ENCODE assay signal across 23 cellular contexts in the genomic region with DNA sequence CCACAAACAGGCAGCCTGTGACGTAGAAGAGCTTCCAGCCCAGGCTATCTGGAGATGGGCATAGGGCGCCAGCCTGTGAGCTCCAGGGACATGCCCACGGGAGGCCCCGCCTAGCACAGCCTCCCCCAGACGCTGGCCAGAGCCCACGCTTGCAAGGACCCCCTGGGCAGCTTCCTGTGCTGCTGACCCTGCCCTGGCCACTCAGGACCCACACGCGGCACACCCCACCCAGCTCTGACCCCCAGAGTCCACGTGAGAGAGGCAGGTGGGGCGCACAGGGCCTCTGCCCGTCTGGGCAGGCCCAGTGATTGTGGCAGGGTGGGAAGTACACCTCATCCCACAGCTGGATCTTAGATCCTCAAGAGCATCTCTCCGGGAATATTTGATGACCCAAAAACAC. TPM values are rescaled to one million over a fixed set of nuclear protein-coding genes. Genes with fewer than 3 reads are reported as not detected.
DNase-seq lines count a peak whose midpoint lies in the region; ATAC-seq and TF ChIP-seq lines count a peak whose summit lies in the region.
"Had no signal": no experiment of that assay in that cellular context is flagged by ENCODE, and none has a peak within 500 bp of the region (broad histone marks: within the 10 kb centered on the region; RNA-seq: fewer than 3 reads in every experiment).

No MANE protein-coding gene starts in this region.

- no peak for ATAC-seq in activated B cell treated with CpG ODN at 0.5 μM for 24 hours (ENCODE audit: low read depth)
- ATAC-seq: GM23338, mucosa of descending colon, Right ventricle myocardium inferior had no signal

- H2BK12ac ChIP-seq in H9 (ENCODE audit: insufficient read length, low read depth, low read length): no peak overlapping the region

- H2BK15ac ChIP-seq in H9 (ENCODE audit: low read depth, low read length): no peak overlapping the region

- no peak overlapping the region for H3K4me3 ChIP-seq in ascending aorta
- H3K4me3 ChIP-seq: cardiac muscle cell, dorsolateral prefrontal cortex, GM23338, left ventricle myocardium inferior, mucosa of descending colon, right atrium auricular region had no signal

- H3K18ac ChIP-seq in H9 (ENCODE audit: insufficient read length, low read depth, low read length): no peak overlapping the region

- H3K79me1 ChIP-seq in H9 (ENCODE audit: insufficient read depth, low read depth, low read length, poor library complexity, severe bottlenecking): no peaks in the 10 kb centered on the region

- no peaks in the 10 kb centered on the region for H3K9me3 Mint-ChIP-seq in activated naive CD4-positive, alpha-beta T cell treated with anti-CD3 and anti-CD28 coated beads, Interleukin-2, amount 50 U/mL, for 24 hours
- no peaks in the 10 kb centered on the region for H3K9me3 Mint-ChIP-seq in activated B cell treated with CpG ODN at 0.5 μM for 24 hours
- H3K9me3 Mint-ChIP-seq in immature natural killer cell: no peaks in the 10 kb centered on the region
- peaks cover 5% of the 10 kb centered on the region in 2 experiments; a peak in 4 of 5 replicates for H3K9me3 Mint-ChIP-seq in H9
- H3K9me3 Mint-ChIP-seq: CD4-positive, alpha-beta memory T cell had no signal

- no peak overlapping the region for H2BK120ac ChIP-seq in H9 (ENCODE audit: low read depth, low read length, poor library complexity, severe bottlenecking)

- CTCF ChIA-PET in activated B cell treated with CpG ODN at 0.5 μM for 24 hours (lab: Charles Lee): interaction anchor here (0.7 kb wide), 1 partner anchor 100 kb away, joined by 3 read pairs; no protein-coding TSS in a partner anchor

- no peak overlapping the region for H2AK5ac ChIP-seq in H9 (ENCODE audit: insufficient read length, low read length)

- H3K36me3 Mint-ChIP-seq in activated naive CD4-positive, alpha-beta T cell treated with anti-CD3 and anti-CD28 coated beads, Interleukin-2, amount 50 U/mL, for 24 hours: peaks cover 1% of the 10 kb centered on the region
- H3K36me3 Mint-ChIP-seq in activated B cell treated with CpG ODN at 0.5 μM for 24 hours (ENCODE audit: low read depth) (peaks cover 56% of the 10 kb centered on the region), immature natural killer cell (no peaks in the 10 kb centered on the region), H9 (ENCODE audit: insufficient read depth in 1 of 3, low read depth in 3 of 3) (peaks cover 10 to 26% (median 23%) of the 10 kb centered on the region in 3 experiments)

- H2BK20ac ChIP-seq in H9 (ENCODE audit: low read depth, low read length, poor library complexity, severe bottlenecking): no peak overlapping the region

- no peak overlapping the region for H4K91ac ChIP-seq in H9 (ENCODE audit: insufficient read length, low read depth, low read length)

- no peaks in the 10 kb centered on the region for H3K79me2 ChIP-seq in H9 (ENCODE audit: insufficient read depth, low read length)

- no peak for DNase-seq in activated naive CD4-positive, alpha-beta T cell treated with anti-CD3 and anti-CD28 coated beads, Interleukin-2, amount 50 U/mL, for 16 hours
- DNase-seq in activated B cell treated with CpG ODN at 0.5 μM for 24 hours (no peak), immature natural killer cell (no peak), ascending aorta (ENCODE audit: low spot score in 2 of 2) (no peak), SK-N-DZ (ENCODE audit: low spot score) (no peak), H9 (no peak), NCI-H748 (lab: John Stamatoyannopoulos, UW; ENCODE audit: unreplicated experiment) (no peak)
- DNase-seq: activated CD4-positive, alpha-beta T cell treated with anti-CD3 and anti-CD28 coated beads, Interleukin-2, amount 50 U/mL, for 48 hours; CD4-positive, alpha-beta memory T cell; DMS53; dorsolateral prefrontal cortex; left ventricle myocardium inferior; mucosa of descending colon; NCI-H187; NCI-H2227 treated with DMSO at 0.1 percent for 48 hours; NCI-H774; stimulated activated CD4-positive, alpha-beta T cell treated with anti-CD3 and anti-CD28 coated beads, Interleukin-12 subunit alpha, Interleukin-12 subunit beta, amount 100 ng/mL, for 4 hours had no signal

- H3K23me2 ChIP-seq in H9 (ENCODE audit: insufficient read length, low read depth, low read length, poor library complexity, severe bottlenecking): no peaks in the 10 kb centered on the region

- no peak overlapping the region for H3K9ac ChIP-seq in H9 (ENCODE audit: extremely low read depth, insufficient read length, low read length)

- no peak overlapping the region for H2AFZ ChIP-seq in H9 (ENCODE audit: low read length)
- H2AFZ ChIP-seq: GM23338 had no signal

- no peak overlapping the region for H3K4me3 Mint-ChIP-seq in activated naive CD4-positive, alpha-beta T cell treated with anti-CD3 and anti-CD28 coated beads, Interleukin-2, amount 50 U/mL, for 24 hours
- H3K4me3 Mint-ChIP-seq in activated B cell treated with CpG ODN at 0.5 μM for 24 hours: no peak overlapping the region
- H3K4me3 Mint-ChIP-seq in immature natural killer cell: peak overlapping the region in 1 of 5 donors; percentile 38
- H3K4me3 Mint-ChIP-seq in H9: no peak overlapping the region
- H3K4me3 Mint-ChIP-seq: GM23338 had no signal

- H2BK5ac ChIP-seq in H9 (ENCODE audit: insufficient read length, low read length): no peak overlapping the region

- no peak overlapping the region for H3K4ac ChIP-seq in H9 (ENCODE audit: low read depth, low read length)

- H3K36me3 ChIP-seq in ascending aorta: peaks cover 25 to 27% of the 10 kb centered on the region in 2 donors
- H3K36me3 ChIP-seq: cardiac muscle cell, right atrium auricular region had no signal

- no peak overlapping the region for H3K56ac ChIP-seq in H9 (ENCODE audit: insufficient read length, low read depth, low read length)

- H3K27me3 Mint-ChIP-seq in activated naive CD4-positive, alpha-beta T cell treated with anti-CD3 and anti-CD28 coated beads, Interleukin-2, amount 50 U/mL, for 24 hours: no peaks in the 10 kb centered on the region
- H3K27me3 Mint-ChIP-seq in activated B cell treated with CpG ODN at 0.5 μM for 24 hours (no peaks in the 10 kb centered on the region), immature natural killer cell (ENCODE audit: low read depth in 3 of 3) (peaks cover 7 to 20% (median 9%) of the 10 kb centered on the region in 3 donors), H9 (ENCODE audit: low read depth) (peaks cover 4% of the 10 kb centered on the region; the same call in 1 of the 2 replicates)
- H3K27me3 Mint-ChIP-seq: CD4-positive, alpha-beta memory T cell had no signal

- WGBS in H9 (ENCODE audit: extremely low coverage, insufficient read length, low lambda C conversion rate): no CpG with 5 or more reads among the region's 12 CpGs

- H3T11ph ChIP-seq in H9 (ENCODE audit: low read length): no peak overlapping the region

- H3K14ac ChIP-seq in H9 (ENCODE audit: insufficient read depth, low read length): no peak overlapping the region

- H3K27ac Mint-ChIP-seq in activated naive CD4-positive, alpha-beta T cell treated with anti-CD3 and anti-CD28 coated beads, Interleukin-2, amount 50 U/mL, for 24 hours: peak overlapping the region; percentile 90
- peak overlapping the region; percentile 56 for H3K27ac Mint-ChIP-seq in activated B cell treated with CpG ODN at 0.5 μM for 24 hours
- peak overlapping the region in 4 of 6 donors; percentile 22 to 59 (median 44) for H3K27ac Mint-ChIP-seq in immature natural killer cell
- no peak overlapping the region; a peak in 1 of 7 replicates for H3K27ac Mint-ChIP-seq in H9
- H3K27ac Mint-ChIP-seq: GM23338 had no signal

- TF ChIP-seq CTCF in activated B cell treated with CpG ODN at 0.5 μM for 24 hours (IDR thresholded peaks at IDR 0.05): no peak
- no peak for TF ChIP-seq CTCF in ascending aorta (IDR thresholded peaks at IDR 0.05)
- no peak for TF ChIP-seq CTCF in H9 (conservative IDR thresholded peaks at IDR 0.05)

- no peak overlapping the region for H4K5ac ChIP-seq in H9 (ENCODE audit: insufficient read length, low read depth, low read length)

- no peak overlapping the region for H3K4me2 ChIP-seq in H9 (ENCODE audit: insufficient read depth, insufficient read length, low read length)
- H3K4me2 ChIP-seq: GM23338 had no signal

- H3K4me1 Mint-ChIP-seq in activated naive CD4-positive, alpha-beta T cell treated with anti-CD3 and anti-CD28 coated beads, Interleukin-2, amount 50 U/mL, for 24 hours: peaks cover 36% of the 10 kb centered on the region
- H3K4me1 Mint-ChIP-seq in activated B cell treated with CpG ODN at 0.5 μM for 24 hours (peaks cover 53% of the 10 kb centered on the region), immature natural killer cell (peaks cover 30 to 33% of the 10 kb centered on the region in 2 donors), H9 (peaks cover 5 to 18% of the 10 kb centered on the region in 2 experiments)

- H3K4me1 ChIP-seq in ascending aorta: peaks cover 8 to 16% of the 10 kb centered on the region in 2 donors
- H3K4me1 ChIP-seq in H9 (ENCODE audit: insufficient read depth, low read length): no peaks in the 10 kb centered on the region; the same call in 1 of the 2 replicates

- H3K9me3 ChIP-seq in ascending aorta (no peaks in the 10 kb centered on the region), H9 (ENCODE audit: control insufficient read depth, low read depth, low read length) (no peaks in the 10 kb centered on the region)
- H3K9me3 ChIP-seq: left ventricle myocardium inferior, mucosa of descending colon, right atrium auricular region had no signal

- H3K27ac ChIP-seq in ascending aorta (no peak overlapping the region), H9 (ENCODE audit: insufficient read length, low read depth, low read length) (no peak overlapping the region)
- H3K27ac ChIP-seq: cardiac muscle cell, epithelial cell of prostate, left ventricle myocardium inferior, right atrium auricular region had no signal

- intact Hi-C loops in activated B cell treated with CpG ODN at 0.5 μM for 24 hours (cut with micrococcal nuclease) (no loop called here), ascending aorta (cut with DNase I) (no loop called here)

- no peak overlapping the region for H4K8ac ChIP-seq in H9 (replicated peaks; ENCODE audit: insufficient read length, low read depth, low read length)

- H4K20me1 ChIP-seq in H9 (ENCODE audit: control insufficient read depth, insufficient read depth, insufficient read length): no peaks in the 10 kb centered on the region

- H3K27me3 ChIP-seq in ascending aorta (no peaks in the 10 kb centered on the region), H9 (ENCODE audit: insufficient read depth, low read length) (no peaks in the 10 kb centered on the region)
- H3K27me3 ChIP-seq: cardiac muscle cell, dorsolateral prefrontal cortex, right atrium auricular region had no signal

- no peak overlapping the region for H3K23ac ChIP-seq in H9 (ENCODE audit: insufficient read length, low read depth, low read length)

- POLR2A ChIA-PET in activated B cell treated with CpG ODN at 0.5 μM for 24 hours (lab: Charles Lee): interaction anchor here (0.7 to 7.5 kb wide), 4 partner anchors 8 to 21 kb away, joined by 3 to 130 read pairs (median 52); partner anchors contain the start of gene NARF

RNA-seq across cellular contexts. Expression of gene CYBC1, which starts 3.9 kb away (rescaled TPM):
- total RNA-seq in activated B cell treated with CpG ODN at 0.5 μM for 24 hours (405 and 501 TPM in 2 replicates), ascending aorta (124 TPM), H9 (2021) (80.4 and 81.7 TPM in 2 replicates)
- 100 to 1,000 TPM; 182 to 246 (median 243) TPM for polyA plus RNA-seq in immature natural killer cell
- 130 and 164 TPM in 2 replicates for polyA plus RNA-seq in SK-N-DZ (2014; cell fraction: cytosol; rRNA removed)
- polyA plus RNA-seq in SK-N-DZ (2014; cell fraction: nucleus; rRNA removed): 230 and 261 TPM in 2 replicates

RNA-seq across cellular contexts. Expression of gene NARF, which starts 11.9 kb away (rescaled TPM):
- total RNA-seq in activated B cell treated with CpG ODN at 0.5 μM for 24 hours (77.8 and 81.9 TPM in 2 replicates), ascending aorta (38.3 TPM), H9 (2021) (124 and 129 TPM in 2 replicates)
- 100 to 1,000 TPM; 149 to 192 (median 179) TPM for polyA plus RNA-seq in immature natural killer cell
- polyA plus RNA-seq in SK-N-DZ (2014; cell fraction: cytosol; rRNA removed): 175 and 178 TPM in 2 replicates
- 193 and 225 TPM in 2 replicates for polyA plus RNA-seq in SK-N-DZ (2014; cell fraction: nucleus; rRNA removed)

RNA-seq across cellular contexts. Expression of gene OGFOD3, which starts 28.3 kb away (rescaled TPM):
- 29.5 and 35.0 TPM in 2 replicates for total RNA-seq in activated B cell treated with CpG ODN at 0.5 μM for 24 hours
- 10 to 100 TPM; 29.3 to 43.5 (median 39.8) TPM for polyA plus RNA-seq in immature natural killer cell
- total RNA-seq in ascending aorta: 36.6 TPM
- 37.3 and 50.7 TPM in 2 replicates for polyA plus RNA-seq in SK-N-DZ (2014; cell fraction: cytosol; rRNA removed)
- polyA plus RNA-seq in SK-N-DZ (2014; cell fraction: nucleus; rRNA removed): 34.3 and 58.0 TPM in 2 replicates
- 25.4 and 27.8 TPM in 2 replicates for total RNA-seq in H9 (2021)

RNA-seq across cellular contexts. Expression of gene HEXD, which starts 28.5 kb away (rescaled TPM):
- total RNA-seq in activated B cell treated with CpG ODN at 0.5 μM for 24 hours: 69.5 and 88.8 TPM in 2 replicates
- polyA plus RNA-seq in immature natural killer cell: 10 to 100 TPM; 12.7 to 18.8 (median 15.2) TPM
- total RNA-seq in ascending aorta: 40.4 TPM
- polyA plus RNA-seq in SK-N-DZ (2014; cell fraction: cytosol; rRNA removed): 27.7 and 50.6 TPM in 2 replicates
- 398 and 453 TPM in 2 replicates for polyA plus RNA-seq in SK-N-DZ (2014; cell fraction: nucleus; rRNA removed)
- 23.2 and 24.1 TPM in 2 replicates for total RNA-seq in H9 (2021)

Comparison
In these comparisons a context has a peak if more than half of its experiments do, and no peak if none do; other contexts are left out.
1. H3K27ac Mint-ChIP-seq: peak in activated naive CD4-positive, alpha-beta T cell treated with anti-CD3 and anti-CD28 coated beads, Interleukin-2, amount 50 U/mL, for 24 hours (single experiment), activated B cell treated with CpG ODN at 0.5 μM for 24 hours (single experiment) and immature natural killer cell (4 of 6); none in H9 (0 of 3).